8 cellular contexts compared by ENCODE assay signal in the genomic region with DNA sequence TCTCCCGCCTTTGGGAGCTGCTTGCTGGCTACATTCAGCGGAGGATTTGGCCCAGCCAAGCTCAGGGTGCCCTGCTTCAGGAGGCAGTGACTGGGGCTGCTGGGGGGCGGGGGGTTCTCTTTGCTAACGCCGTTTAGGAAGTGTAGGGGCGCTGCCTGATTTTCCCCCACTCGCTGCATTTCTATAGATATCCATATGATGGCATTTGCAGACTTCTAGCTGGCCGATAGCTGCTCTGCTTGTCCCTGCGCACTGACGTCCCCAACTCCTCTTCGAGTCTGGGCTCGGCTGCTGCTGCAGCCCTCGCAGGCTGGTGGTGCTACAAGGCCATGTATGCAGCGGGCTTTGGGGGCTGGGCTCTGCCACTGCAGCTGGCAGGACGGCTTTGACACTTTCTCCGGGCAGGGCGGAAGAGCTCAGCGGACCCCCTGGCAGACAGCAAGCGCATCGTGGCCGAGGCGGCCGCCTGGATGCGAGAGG. TPM values are rescaled to one million over a fixed set of nuclear protein-coding genes. Genes with fewer than 3 reads are reported as not detected.
DNase-seq lines count a peak whose midpoint lies in the region; ATAC-seq and TF ChIP-seq lines count a peak whose summit lies in the region.

No MANE protein-coding gene starts in this region.

- H3K4me1 Mint-ChIP-seq in GM23338: peaks cover 23% of the 10 kb centered on the region
- H3K4me1 Mint-ChIP-seq in Calu3 (ENCODE audit: low read depth, unreplicated experiment): no peaks in the 10 kb centered on the region
- H3K4me1 Mint-ChIP-seq in activated CD4-positive, alpha-beta memory T cell treated with anti-CD3 and anti-CD28 coated beads for 36 hours (ENCODE audit: low read depth): peaks cover 35% of the 10 kb centered on the region

- ATAC-seq in GM23338 (peak; percentile 53), GM19324 (IDR thresholded peaks at IDR 0.05; ENCODE audit: low FRiP score, unreplicated experiment) (no peak), GM21526 (IDR thresholded peaks at IDR 0.05; ENCODE audit: low FRiP score, unreplicated experiment) (no peak)

- H3K27ac ChIP-seq in GM23338 (ENCODE audit: low read depth) (no peak overlapping the region), esophagus muscularis mucosa (replicated peaks in 1 of 4) (peak overlapping the region; percentile 38 to 86 (median 82)), neural cell (ENCODE audit: low read length) (peak overlapping the region; percentile 68)

- peaks cover 55% of the 10 kb centered on the region for H3K27me3 Mint-ChIP-seq in GM23338 (ENCODE audit: insufficient read depth, low read depth, poor library complexity)
- H3K27me3 Mint-ChIP-seq in Calu3 (ENCODE audit: unreplicated experiment): no peaks in the 10 kb centered on the region
- peaks cover 62% of the 10 kb centered on the region for H3K27me3 Mint-ChIP-seq in activated CD4-positive, alpha-beta memory T cell treated with anti-CD3 and anti-CD28 coated beads for 36 hours

- peak overlapping the region; percentile 77 for H3K4me3 ChIP-seq in GM23338
- H3K4me3 ChIP-seq in esophagus muscularis mucosa: peak overlapping the region; percentile 62 to 71 (median 68)
- peak overlapping the region; percentile 84 for H3K4me3 ChIP-seq in neural cell (ENCODE audit: low read length)

- peak overlapping the region; percentile 66 for H2AFZ ChIP-seq in GM23338
- H2AFZ ChIP-seq in neural cell (ENCODE audit: low read depth, low read length): peak overlapping the region; percentile 52

- H3K27ac Mint-ChIP-seq in GM23338 (no peak overlapping the region), Calu3 (ENCODE audit: unreplicated experiment) (no peak overlapping the region)
- H3K27ac Mint-ChIP-seq in activated CD4-positive, alpha-beta memory T cell treated with anti-CD3 and anti-CD28 coated beads for 36 hours: no peak overlapping the region

- peak; percentile 98 for TF ChIP-seq RAD21 in neural cell (conservative IDR thresholded peaks at IDR 0.05)

- no TSS peak for BruUV-seq in Calu3 (replicated peaks; lab: Mats Ljungman, UMichigan)

- H3K9me2 ChIP-seq in GM23338 (ENCODE audit: insufficient read depth) (no peaks in the 10 kb centered on the region), neural cell (ENCODE audit: insufficient read depth, low read length) (no peaks in the 10 kb centered on the region)

- intact Hi-C loops in esophagus muscularis mucosa (cut with DNase I) (loop anchor here (10.0 kb wide), 1 partner anchor 615 kb away; no protein-coding TSS in a partner anchor), Calu3 (cut with micrococcal nuclease; ENCODE audit: unreplicated experiment) (no loop called here)
- intact Hi-C loops in activated CD4-positive, alpha-beta memory T cell treated with anti-CD3 and anti-CD28 coated beads for 36 hours (cut with micrococcal nuclease): no loop called here

- TF ChIP-seq CTCF in GM23338 (conservative IDR thresholded peaks at IDR 0.05; ENCODE audit: low read depth in 2 of 2) (peak; percentile 60 to 87), esophagus muscularis mucosa (IDR thresholded peaks at IDR 0.05) (peak; percentile 23 to 33 (median 33)), neural cell (IDR thresholded peaks at IDR 0.05; ENCODE audit: poor library complexity, severe bottlenecking) (peak; percentile 96), Calu3 (IDR thresholded peaks at IDR 0.05; ENCODE audit: unreplicated experiment) (no peak)

- no peak for TF ChIP-seq POLR2A in esophagus muscularis mucosa (IDR thresholded peaks at IDR 0.05; ENCODE audit: low read depth)

- no peaks in the 10 kb centered on the region for H3F3A ChIP-seq in GM23338 (replicated peaks; ENCODE audit: low read depth)
- peaks cover 5% of the 10 kb centered on the region for H3F3A ChIP-seq in neural cell (ENCODE audit: insufficient read depth, low read length, poor library complexity, severe bottlenecking)

- H3K4me1 ChIP-seq in GM23338 (ENCODE audit: insufficient read depth) (peaks cover 24% of the 10 kb centered on the region), esophagus muscularis mucosa (peaks cover 14 to 49% (median 38%) of the 10 kb centered on the region in 4 donors)

- H3K36me3 Mint-ChIP-seq in GM23338 (ENCODE audit: low read depth): no peaks in the 10 kb centered on the region
- H3K36me3 Mint-ChIP-seq in Calu3 (ENCODE audit: insufficient read depth, unreplicated experiment): no peaks in the 10 kb centered on the region
- H3K36me3 Mint-ChIP-seq in activated CD4-positive, alpha-beta memory T cell treated with anti-CD3 and anti-CD28 coated beads for 36 hours: no peaks in the 10 kb centered on the region

- peak overlapping the region; percentile 85 for H3K4me3 Mint-ChIP-seq in GM23338
- H3K4me3 Mint-ChIP-seq in Calu3 (ENCODE audit: low read depth, unreplicated experiment): no peak overlapping the region
- H3K4me3 Mint-ChIP-seq in activated CD4-positive, alpha-beta memory T cell treated with anti-CD3 and anti-CD28 coated beads for 36 hours: no peak overlapping the region

- peak overlapping the region; percentile 96 for H3K4me2 ChIP-seq in GM23338
- H3K4me2 ChIP-seq in neural cell (ENCODE audit: low read length): peak overlapping the region; percentile 91

- H3K36me3 ChIP-seq in GM23338 (ENCODE audit: insufficient read depth): no peaks in the 10 kb centered on the region
- no peaks in the 10 kb centered on the region for H3K36me3 ChIP-seq in esophagus muscularis mucosa
- H3K36me3 ChIP-seq in neural cell (ENCODE audit: insufficient read depth, low read length): no peaks in the 10 kb centered on the region

- peaks cover 51% of the 10 kb centered on the region for H3K27me3 ChIP-seq in GM23338 (ENCODE audit: insufficient read depth)
- peaks cover 0 to 65% (median 11%) of the 10 kb centered on the region in 4 donors for H3K27me3 ChIP-seq in esophagus muscularis mucosa
- peaks cover 41% of the 10 kb centered on the region for H3K27me3 ChIP-seq in neural cell (ENCODE audit: insufficient read depth, low read depth, low read length)

- H3K9me3 ChIP-seq in esophagus muscularis mucosa (no peaks in the 10 kb centered on the region), neural cell (ENCODE audit: low read length) (no peaks in the 10 kb centered on the region)

- CTCF ChIA-PET in Calu3 (lab: Charles Lee): no interaction called here
- CTCF ChIA-PET in activated CD4-positive, alpha-beta memory T cell treated with anti-CD3 and anti-CD28 coated beads for 36 hours (lab: Charles Lee): no interaction called here

- POLR2A ChIA-PET in activated CD4-positive, alpha-beta memory T cell treated with anti-CD3 and anti-CD28 coated beads for 36 hours (lab: Charles Lee): no interaction called here

- no peaks in the 10 kb centered on the region for H4K20me1 ChIP-seq in GM23338 (replicated peaks; ENCODE audit: insufficient read depth)
- no peaks in the 10 kb centered on the region for H4K20me1 ChIP-seq in neural cell (ENCODE audit: insufficient read depth)

- WGBS in esophagus muscularis mucosa: 4% methylated on average over 4 of the region's 24 CpGs

- TF ChIP-seq EP300 in esophagus muscularis mucosa (IDR thresholded peaks at IDR 0.05) (no peak), neural cell (conservative IDR thresholded peaks at IDR 0.05; ENCODE audit: poor library complexity, severe bottlenecking) (peak; percentile 71)

- DNase-seq in GM23338 (ENCODE audit: low spot score) (peak; percentile 89), NCI-H748 (lab: John Stamatoyannopoulos, UW; ENCODE audit: unreplicated experiment) (peak; percentile 98), esophagus muscularis mucosa (ENCODE audit: extremely low spot score) (no peak), Calu3 (no peak)
- DNase-seq in activated CD4-positive, alpha-beta memory T cell treated with anti-CD3 and anti-CD28 coated beads for 36 hours: no peak

- H3K9ac ChIP-seq in neural cell (ENCODE audit: low read length): peak overlapping the region; percentile 73

- H3K9me3 Mint-ChIP-seq in GM23338 (peaks cover 4% of the 10 kb centered on the region; the same call in 1 of the 3 replicates), Calu3 (ENCODE audit: low read depth, unreplicated experiment) (peaks cover 3% of the 10 kb centered on the region)
- H3K9me3 Mint-ChIP-seq in activated CD4-positive, alpha-beta memory T cell treated with anti-CD3 and anti-CD28 coated beads for 36 hours: no peaks in the 10 kb centered on the region

- H3K79me2 ChIP-seq in GM23338 (replicated peaks; ENCODE audit: insufficient read depth) (peaks cover 25% of the 10 kb centered on the region), neural cell (replicated peaks; ENCODE audit: insufficient read depth, low read length) (peaks cover 3% of the 10 kb centered on the region)

TF ChIP-seq in GM23338, 12 proteins besides CTCF, POLR2A, EP300 and RAD21 (continues in another document):
- TF ChIP-seq CREB1 (CRISPR knock-in tag; IDR thresholded peaks at IDR 0.05; ENCODE audit: low read depth): peak; percentile 50

TF ChIP-seq in neural cell, 6 proteins besides CTCF, POLR2A, EP300 and RAD21 (continues in another document):
- peak; percentile 63 for TF ChIP-seq MXI1 (conservative IDR thresholded peaks at IDR 0.05; ENCODE audit: poor library complexity, severe bottlenecking)
- peak; percentile 42 for TF ChIP-seq TAF1 (IDR thresholded peaks at IDR 0.05; ENCODE audit: low read depth)
- no peak for TF ChIP-seq EZH2 (IDR thresholded peaks at IDR 0.05; ENCODE audit: borderline replicate concordance, insufficient read depth, low read length, poor library complexity, severe bottlenecking)

RNA-seq across cellular contexts. Expression of gene LRFN5, which starts 3.1 kb away (rescaled TPM):
- 6.3 and 6.8 TPM in 2 replicates for total RNA-seq in GM23338 (2014; rRNA removed; shearing (Covaris generic))
- 1.5 and 1.9 TPM in 2 replicates for polyA plus RNA-seq in GM23338 (2016; fragmentation: Nextera tagmentation; extraction: Ambion mirVana)
- 1 to 10 TPM; 2.1 to 4.6 (median 3.3) TPM for total RNA-seq in esophagus muscularis mucosa
- 21.8 and 24.5 TPM in 2 replicates for polyA plus RNA-seq in neural cell
- polyA minus RNA-seq in neural cell: 90.3 and 106 TPM in 2 replicates
- total RNA-seq in Calu3 (2022): not detected in 2 replicates
- not detected for total RNA-seq in activated CD4-positive, alpha-beta memory T cell treated with anti-CD3 and anti-CD28 coated beads for 36 hours

Comparison
In these comparisons a context has a peak if more than half of its experiments do, and no peak if none do; other contexts are left out.
1. DNase-seq: peak in GM23338 (single experiment) and NCI-H748 (single experiment); none in esophagus muscularis mucosa (single experiment), Calu3 (single experiment) and activated CD4-positive, alpha-beta memory T cell treated with anti-CD3 and anti-CD28 coated beads for 36 hours (single experiment).
2. Peak in every context shown above with its lines, with median percentiles within 50 percentile points of each other: H3K4me3 ChIP-seq.